ENCODE assay signal across 15 cellular contexts in genomic region chr1:91557039-91557690, GRCh38. TPM values are rescaled to one million over a fixed set of nuclear protein-coding genes. Genes with fewer than 3 reads are reported as not detected.
A peak's percentile ranks its signal among the peaks of the same experiment; 100 is the strongest.
DNase-seq lines count a peak whose midpoint lies in the region; ATAC-seq and TF ChIP-seq lines count a peak whose summit lies in the region.
"Had no signal": no experiment of that assay in that cellular context is flagged by ENCODE, and none has a peak within 500 bp of the region (broad histone marks: within the 10 kb centered on the region; RNA-seq: fewer than 3 reads in every experiment).

No MANE protein-coding gene starts in this region.

- peak overlapping the region; percentile 98 for H3K27ac Mint-ChIP-seq in activated CD8-positive, alpha-beta memory T cell treated with anti-CD3 and anti-CD28 coated beads, Interleukin-2, amount 10 ng/mL, durations not matched to agents 7 days and 5 days
- peak overlapping the region; percentile 96 to 99 (median 96) for H3K27ac Mint-ChIP-seq in immature natural killer cell
- peak overlapping the region; percentile 92 for H3K27ac Mint-ChIP-seq in stimulated activated effector memory CD8-positive, alpha-beta T cell treated with anti-CD3 and anti-CD28 coated beads, Interleukin-12 subunit alpha, Interleukin-12 subunit beta, amount 100 ng/mL, for 72 hours
- H3K27ac Mint-ChIP-seq: activated B cell treated with CpG ODN at 0.5 μM for 24 hours, H9 had no signal

- H3K4me1 ChIP-seq in adipocyte (ENCODE audit: control insufficient read depth, insufficient read depth, low read length) = peaks cover 31% of the 10 kb centered on the region

- H3K9ac ChIP-seq in adipocyte (ENCODE audit: low read length) = no peak overlapping the region

- H3K36me3 ChIP-seq in adipocyte (ENCODE audit: control insufficient read depth, insufficient read depth, low read length, severe bottlenecking) = no peaks in the 10 kb centered on the region

- ATAC-seq in activated CD8-positive, alpha-beta memory T cell treated with anti-CD3 and anti-CD28 coated beads, Interleukin-2, amount 10 ng/mL, durations not matched to agents 7 days and 5 days = peak; percentile 1
- no peak for ATAC-seq in stimulated activated effector memory CD8-positive, alpha-beta T cell treated with anti-CD3 and anti-CD28 coated beads, Interleukin-12 subunit alpha, Interleukin-12 subunit beta, amount 100 ng/mL, for 72 hours
- no peak for ATAC-seq in HG02938 (IDR thresholded peaks at IDR 0.05; ENCODE audit: unreplicated experiment)
- ATAC-seq: left ventricle myocardium superior, SK-N-SH treated with all-trans-retinoic acid at 6 μM for 48 hours had no signal

- no peak for DNase-seq in activated CD8-positive, alpha-beta memory T cell treated with anti-CD3 and anti-CD28 coated beads, Interleukin-2, amount 10 ng/mL, durations not matched to agents 7 days and 5 days
- DNase-seq in activated CD8-positive, alpha-beta memory T cell treated with anti-CD3 and anti-CD28 coated beads, Interleukin-2, amount 50 U/mL, for 48 hours = no peak
- DNase-seq in adipocyte (ENCODE audit: low read depth) = peak; percentile 49
- no peak for DNase-seq in immature natural killer cell
- DNase-seq in stimulated activated effector memory CD8-positive, alpha-beta T cell treated with anti-CD3 and anti-CD28 coated beads, Interleukin-12 subunit alpha, Interleukin-12 subunit beta, amount 100 ng/mL, for 72 hours (ENCODE audit: low spot score in 2 of 2) = peak in 1 of 2 donors; percentile 50
- no peak for DNase-seq in GM10266 (ENCODE audit: extremely low spot score)
- DNase-seq in SIG-M5 treated with dmso at 0.1 percent for 504 hours (lab: John Stamatoyannopoulos, UW; ENCODE audit: unreplicated experiment) = no peak
- DNase-seq: activated B cell treated with CpG ODN at 0.5 μM for 24 hours, H9, hippocampal formation, left ventricle myocardium superior, MV-4-11, NCI-H2171 treated with DMSO at 0.1 percent for 48 hours had no signal

- H3K36me3 Mint-ChIP-seq in activated CD8-positive, alpha-beta memory T cell treated with anti-CD3 and anti-CD28 coated beads, Interleukin-2, amount 10 ng/mL, durations not matched to agents 7 days and 5 days = peaks cover 16% of the 10 kb centered on the region
- H3K36me3 Mint-ChIP-seq in immature natural killer cell = peaks cover 3 to 5% (median 3%) of the 10 kb centered on the region in 3 donors
- H3K36me3 Mint-ChIP-seq in stimulated activated effector memory CD8-positive, alpha-beta T cell treated with anti-CD3 and anti-CD28 coated beads, Interleukin-12 subunit alpha, Interleukin-12 subunit beta, amount 100 ng/mL, for 72 hours = peaks cover 15% of the 10 kb centered on the region

- no peaks in the 10 kb centered on the region for H3K27me3 ChIP-seq in adipocyte (replicated peaks; ENCODE audit: control insufficient read depth, insufficient read depth, low read length)

- no peak for TF ChIP-seq CTCF in GM10266 (IDR thresholded peaks at IDR 0.05; ENCODE audit: control insufficient read depth, insufficient read depth, low read depth, missing control alignments)

- no peaks in the 10 kb centered on the region for H3K9me3 ChIP-seq in adipocyte (ENCODE audit: control insufficient read depth, low read length)

- CTCF ChIA-PET in activated CD8-positive, alpha-beta memory T cell treated with anti-CD3 and anti-CD28 coated beads, Interleukin-2, amount 10 ng/mL, durations not matched to agents 7 days and 5 days (lab: Charles Lee) = interaction anchor here (1.2 to 1.9 kb wide), 4 partner anchors 8 to 56 kb away, joined by 3 to 6 read pairs (median 4); no protein-coding TSS in a partner anchor

- H3K4me3 ChIP-seq in adipocyte (ENCODE audit: low read length) = no peak overlapping the region

- H3K9me3 Mint-ChIP-seq in activated CD8-positive, alpha-beta memory T cell treated with anti-CD3 and anti-CD28 coated beads, Interleukin-2, amount 10 ng/mL, durations not matched to agents 7 days and 5 days (ENCODE audit: low read depth) = peaks cover 6% of the 10 kb centered on the region
- H3K9me3 Mint-ChIP-seq in immature natural killer cell = no peaks in the 10 kb centered on the region
- no peaks in the 10 kb centered on the region for H3K9me3 Mint-ChIP-seq in stimulated activated effector memory CD8-positive, alpha-beta T cell treated with anti-CD3 and anti-CD28 coated beads, Interleukin-12 subunit alpha, Interleukin-12 subunit beta, amount 100 ng/mL, for 72 hours
- H3K9me3 Mint-ChIP-seq: activated B cell treated with CpG ODN at 0.5 μM for 24 hours had no signal

- peaks cover 87% of the 10 kb centered on the region for H3K4me1 Mint-ChIP-seq in activated CD8-positive, alpha-beta memory T cell treated with anti-CD3 and anti-CD28 coated beads, Interleukin-2, amount 10 ng/mL, durations not matched to agents 7 days and 5 days
- peaks cover 97 to 98% of the 10 kb centered on the region in 2 donors for H3K4me1 Mint-ChIP-seq in immature natural killer cell
- peaks cover 96% of the 10 kb centered on the region for H3K4me1 Mint-ChIP-seq in stimulated activated effector memory CD8-positive, alpha-beta T cell treated with anti-CD3 and anti-CD28 coated beads, Interleukin-12 subunit alpha, Interleukin-12 subunit beta, amount 100 ng/mL, for 72 hours
- H3K4me1 Mint-ChIP-seq: activated B cell treated with CpG ODN at 0.5 μM for 24 hours had no signal

- no peaks in the 10 kb centered on the region for H3K27me3 Mint-ChIP-seq in activated CD8-positive, alpha-beta memory T cell treated with anti-CD3 and anti-CD28 coated beads, Interleukin-2, amount 10 ng/mL, durations not matched to agents 7 days and 5 days
- H3K27me3 Mint-ChIP-seq in immature natural killer cell (ENCODE audit: low read depth in 3 of 3) = peaks cover 8 to 22% (median 8%) of the 10 kb centered on the region in 3 donors

- H3K4me3 Mint-ChIP-seq in activated CD8-positive, alpha-beta memory T cell treated with anti-CD3 and anti-CD28 coated beads, Interleukin-2, amount 10 ng/mL, durations not matched to agents 7 days and 5 days = peak overlapping the region; percentile 14
- H3K4me3 Mint-ChIP-seq in immature natural killer cell = peak overlapping the region; percentile 59 to 76 (median 74)
- peak overlapping the region; percentile 47 for H3K4me3 Mint-ChIP-seq in stimulated activated effector memory CD8-positive, alpha-beta T cell treated with anti-CD3 and anti-CD28 coated beads, Interleukin-12 subunit alpha, Interleukin-12 subunit beta, amount 100 ng/mL, for 72 hours
- H3K4me3 Mint-ChIP-seq: activated B cell treated with CpG ODN at 0.5 μM for 24 hours, H9 had no signal

RNA-seq across cellular contexts. Expression of gene CDC7, which starts 56.5 kb away (rescaled TPM):
- 10 to 100 TPM; 39.5 to 39.7 TPM for total RNA-seq in activated CD8-positive, alpha-beta memory T cell treated with anti-CD3 and anti-CD28 coated beads, Interleukin-2, amount 10 ng/mL, durations not matched to agents 7 days and 5 days
- 1 to 10 TPM; 1.2 to 3.8 (median 2.4) TPM for polyA plus RNA-seq in immature natural killer cell

Comparison
In these comparisons a context has a peak if more than half of its experiments do, and no peak if none do; other contexts are left out.
1. H3K4me3 Mint-ChIP-seq: peak in every context shown above with its lines; median percentile 74 in immature natural killer cell; 47 in stimulated activated effector memory CD8-positive, alpha-beta T cell treated with anti-CD3 and anti-CD28 coated beads, Interleukin-12 subunit alpha, Interleukin-12 subunit beta, amount 100 ng/mL, for 72 hours; 14 in activated CD8-positive, alpha-beta memory T cell treated with anti-CD3 and anti-CD28 coated beads, Interleukin-2, amount 10 ng/mL, durations not matched to agents 7 days and 5 days.